In the genomic region with DNA sequence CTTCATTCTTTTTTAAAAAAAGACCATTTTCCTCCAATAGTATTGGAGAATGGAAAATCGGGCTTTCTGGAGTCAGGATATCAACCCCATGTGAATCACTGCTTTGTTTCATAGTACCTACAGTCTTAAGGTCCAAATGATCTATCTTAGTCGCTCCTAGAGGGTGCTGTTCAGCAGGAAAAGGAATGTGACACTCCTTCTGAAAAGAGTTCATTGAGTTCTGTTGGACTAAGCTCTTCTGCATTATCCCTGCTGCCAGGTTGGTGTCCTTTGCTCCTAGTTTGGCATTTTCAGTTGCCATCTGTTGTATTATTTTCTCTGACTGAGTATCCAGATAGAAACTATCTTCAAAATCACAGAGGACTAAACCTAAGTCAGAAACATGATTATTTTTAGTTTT, we compare ENCODE assay signal across 1 cellular context.
TF ChIP-seq lines count a peak whose summit lies in the region.

No MANE protein-coding gene starts in this region.

TF ChIP-seq in K562, 482 proteins besides CTCF, POLR2A, EP300 and RAD21:
- no peak for TF ChIP-seq MCM2 (IDR thresholded peaks at IDR 0.05; ENCODE audit: low read depth)
- TF ChIP-seq SMARCC2 (IDR thresholded peaks at IDR 0.05; ENCODE audit: low read depth) = no peak
- TF ChIP-seq CHD1 (IDR thresholded peaks at IDR 0.05; ENCODE audit: low read length) = no peak
- TF ChIP-seq MXI1 (IDR thresholded peaks at IDR 0.05; ENCODE audit: low read depth, low read length) = no peak
- no peak for TF ChIP-seq PHTF2 (CRISPR knock-in tag; IDR thresholded peaks at IDR 0.05)
- TF ChIP-seq, protein P1, sequence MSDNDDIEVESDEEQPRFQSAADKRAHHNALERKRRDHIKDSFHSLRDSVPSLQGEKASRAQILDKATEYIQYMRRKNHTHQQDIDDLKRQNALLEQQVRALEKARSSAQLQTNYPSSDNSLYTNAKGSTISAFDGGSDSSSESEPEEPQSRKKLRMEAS (CRISPR knock-in tag; IDR thresholded peaks at IDR 0.05) = no peak
- TF ChIP-seq RBM17 (IDR thresholded peaks at IDR 0.05; ENCODE audit: borderline replicate concordance, low read depth, low read length) = no peak
- TF ChIP-seq BDP1 (IDR thresholded peaks at IDR 0.05; ENCODE audit: insufficient read depth, insufficient read length) = no peak
TF ChIP-seq in K562: peak in this region for 0.
